In the genomic region with DNA sequence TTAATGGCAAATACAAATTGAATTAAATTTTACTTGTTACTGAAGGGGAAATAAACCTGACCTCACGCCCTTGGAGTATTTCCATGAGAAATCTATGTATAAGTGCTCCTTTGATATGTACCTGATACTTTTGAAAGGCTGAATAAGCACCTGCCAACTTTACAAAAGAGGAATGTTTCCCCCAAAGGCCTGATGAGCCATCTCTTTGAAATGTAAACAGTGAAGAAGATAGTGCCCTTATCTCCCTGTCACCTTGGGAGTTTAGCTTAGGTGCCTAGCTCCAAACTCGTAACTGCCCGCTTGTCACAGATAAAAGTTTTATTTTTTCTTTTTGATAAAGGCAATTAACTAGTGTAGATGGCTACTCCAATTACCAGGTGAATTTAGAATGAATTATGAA, we compare ENCODE assay signal across 8 cellular contexts. TPM values are rescaled to one million over a fixed set of nuclear protein-coding genes. Genes with fewer than 3 reads are reported as not detected.
A peak's percentile ranks its signal among the peaks of the same experiment; 100 is the strongest.
DNase-seq lines count a peak whose midpoint lies in the region; ATAC-seq and TF ChIP-seq lines count a peak whose summit lies in the region.

No MANE protein-coding gene starts in this region.

- TF ChIP-seq POLR2A in Peyer's patch (IDR thresholded peaks at IDR 0.05), result no peak

- H3K4me3 ChIP-seq in DND-41 (ENCODE audit: low read depth in 1 of 2, low read length in 2 of 2), result peak overlapping the region in 1 of 2 experiments; percentile 89; a peak in 2 of 4 replicates
- peak overlapping the region; percentile 80 for H3K4me3 ChIP-seq in LNCaP clone FGC (ENCODE audit: low read depth, low read length)
- peak overlapping the region; percentile 55 for H3K4me3 ChIP-seq in ectodermal cell (ENCODE audit: insufficient read depth, low read depth, low read length)
- H3K4me3 ChIP-seq in osteoblast (ENCODE audit: insufficient read depth, low read length), result no peak overlapping the region
- H3K4me3 ChIP-seq in Peyer's patch, result peak overlapping the region in 1 of 4 donors; percentile 69

- no peak overlapping the region for H3K27ac Mint-ChIP-seq in endothelial cell (ENCODE audit: unreplicated experiment)

- no peak for ATAC-seq in DND-41 (ENCODE audit: insufficient read depth, low read depth)
- ATAC-seq in HG03045 (IDR thresholded peaks at IDR 0.05; ENCODE audit: unreplicated experiment), result no peak

- no peaks in the 10 kb centered on the region for H4K20me1 ChIP-seq in DND-41 (ENCODE audit: insufficient read depth, low read length)
- H4K20me1 ChIP-seq in osteoblast (ENCODE audit: insufficient read depth, low read length), result peaks cover 3% of the 10 kb centered on the region

- peak overlapping the region; percentile 79 for H3K9ac ChIP-seq in DND-41 (ENCODE audit: low read depth, low read length)

- DNase-seq in DND-41, result no peak
- no peak for DNase-seq in LNCaP clone FGC (ENCODE audit: low read depth)
- no peak for DNase-seq in osteoblast (ENCODE audit: insufficient read length, low spot score, missing footprints)
- DNase-seq in Peyer's patch, result no peak
- no peak for DNase-seq in NK-92 (lab: John Stamatoyannopoulos, UW; ENCODE audit: unreplicated experiment)
- DNase-seq in endothelial cell (ENCODE audit: low spot score), result no peak

- no peak overlapping the region for H3K4me3 Mint-ChIP-seq in endothelial cell (ENCODE audit: unreplicated experiment)

- peak overlapping the region; percentile 19; the same call in 1 of the 2 replicates for H2AFZ ChIP-seq in DND-41 (ENCODE audit: low read depth, low read length)
- H2AFZ ChIP-seq in osteoblast (ENCODE audit: low read length), result no peak overlapping the region

- H3K9me3 ChIP-seq in DND-41 (ENCODE audit: insufficient read depth, low read length, severe bottlenecking) (no peaks in the 10 kb centered on the region), ectodermal cell (ENCODE audit: control insufficient read depth, low read length) (no peaks in the 10 kb centered on the region), osteoblast (ENCODE audit: low read depth, low read length) (no peaks in the 10 kb centered on the region), Peyer's patch (no peaks in the 10 kb centered on the region)

- no peaks in the 10 kb centered on the region for H3K9me3 Mint-ChIP-seq in endothelial cell (ENCODE audit: unreplicated experiment)

- peaks cover 11% of the 10 kb centered on the region for H3K4me1 Mint-ChIP-seq in endothelial cell (ENCODE audit: unreplicated experiment)

- H3K27me3 ChIP-seq in DND-41 (ENCODE audit: insufficient read depth, low read length, poor library complexity), result peaks cover 10% of the 10 kb centered on the region
- peaks cover 54% of the 10 kb centered on the region for H3K27me3 ChIP-seq in ectodermal cell (ENCODE audit: control insufficient read depth, insufficient read depth, low read length, poor library complexity, severe bottlenecking)
- no peaks in the 10 kb centered on the region for H3K27me3 ChIP-seq in osteoblast (ENCODE audit: insufficient read depth, low read length)
- H3K27me3 ChIP-seq in Peyer's patch, result no peaks in the 10 kb centered on the region

- no peaks in the 10 kb centered on the region for H3K36me3 Mint-ChIP-seq in endothelial cell (ENCODE audit: low read depth, unreplicated experiment)

- peaks cover 19% of the 10 kb centered on the region for H3K79me2 ChIP-seq in DND-41 (ENCODE audit: insufficient read depth, low read length)
- peaks cover 24% of the 10 kb centered on the region for H3K79me2 ChIP-seq in osteoblast (ENCODE audit: insufficient read depth, low read length)

- H3K4me1 ChIP-seq in DND-41 (ENCODE audit: insufficient read depth, low read length) (peaks cover 23% of the 10 kb centered on the region), ectodermal cell (ENCODE audit: control insufficient read depth, insufficient read depth, low read length) (peaks cover 6% of the 10 kb centered on the region), osteoblast (ENCODE audit: insufficient read depth, low read length) (peaks cover 15% of the 10 kb centered on the region), Peyer's patch (peaks cover 0 to 14% (median 0%) of the 10 kb centered on the region in 4 donors)

- H3K27ac ChIP-seq in DND-41 (ENCODE audit: low read length) (no peak overlapping the region), ectodermal cell (ENCODE audit: insufficient read depth, low read depth, low read length, poor library complexity, severe bottlenecking) (no peak overlapping the region), osteoblast (ENCODE audit: low read depth, low read length) (no peak overlapping the region), Peyer's patch (no peak overlapping the region)

- H3K36me3 ChIP-seq in DND-41 (ENCODE audit: insufficient read depth, low read length), result no peaks in the 10 kb centered on the region
- no peaks in the 10 kb centered on the region for H3K36me3 ChIP-seq in ectodermal cell (ENCODE audit: control insufficient read depth, insufficient read depth, low read length)
- H3K36me3 ChIP-seq in osteoblast (ENCODE audit: insufficient read depth, low read length), result no peaks in the 10 kb centered on the region
- no peaks in the 10 kb centered on the region for H3K36me3 ChIP-seq in Peyer's patch

- H3K4me2 ChIP-seq in DND-41 (ENCODE audit: insufficient read depth, low read length) (peak overlapping the region; percentile 96), osteoblast (ENCODE audit: insufficient read depth, low read length) (peak overlapping the region; percentile 83)

- WGBS in ectodermal cell, 2 experiments, result 16 to 19% methylated on average over 3 of the region's 3 CpGs

- H3K27me3 Mint-ChIP-seq in endothelial cell (ENCODE audit: unreplicated experiment), result peaks cover 2% of the 10 kb centered on the region

- TF ChIP-seq CTCF in DND-41 (IDR thresholded peaks at IDR 0.05; ENCODE audit: borderline replicate concordance, extremely low read depth, low read length, poor library complexity, severe bottlenecking) (no peak), LNCaP clone FGC (IDR thresholded peaks at IDR 0.05; ENCODE audit: control insufficient read depth, extremely low read depth, insufficient read depth) (no peak), osteoblast (IDR thresholded peaks at IDR 0.05; ENCODE audit: extremely low read depth, low read depth, low read length) (no peak), Peyer's patch (IDR thresholded peaks at IDR 0.05) (no peak), endothelial cell (IDR thresholded peaks at IDR 0.05; ENCODE audit: unreplicated experiment) (no peak)

RNA-seq across cellular contexts. Expression of gene ZNF343, which starts 1.1 kb away (rescaled TPM):
- 11.5 TPM for polyA plus RNA-seq in ectodermal cell (2013, experiment 1 of 4)
- polyA plus RNA-seq in ectodermal cell (2013, experiment 2 of 4), result 7.0 TPM
- polyA plus RNA-seq in ectodermal cell (2013, experiment 3 of 4), result 4.9 TPM
- polyA plus RNA-seq in ectodermal cell (2013, experiment 4 of 4), result 6.2 TPM
- total RNA-seq in osteoblast (6.9 and 12.7 TPM in 2 replicates), Peyer's patch (10 to 100 TPM in 1 of 4 donors, 1 to 10 TPM in 3; 6.3 to 13.3 (median 8.7) TPM), endothelial cell (ENCODE audit: unreplicated experiment) (13.0 TPM)

RNA-seq across cellular contexts. Expression of gene TMC2, which starts 26.6 kb away (rescaled TPM):
- not detected for polyA plus RNA-seq in ectodermal cell (2013, experiment 1 of 4)
- not detected for polyA plus RNA-seq in ectodermal cell (2013, experiment 2 of 4)
- not detected for polyA plus RNA-seq in ectodermal cell (2013, experiment 3 of 4)
- not detected for polyA plus RNA-seq in ectodermal cell (2013, experiment 4 of 4)
- not detected in 2 replicates for total RNA-seq in osteoblast
- total RNA-seq in Peyer's patch, result under 1 TPM in 1 of 4 donors, not detected in 3; 0.27 TPM
- total RNA-seq in endothelial cell (ENCODE audit: unreplicated experiment), result not detected

RNA-seq across cellular contexts. Expression of gene SNRPB, which starts 39.2 kb away (rescaled TPM):
- polyA plus RNA-seq in ectodermal cell (2013, experiment 1 of 4), result 462 TPM
- 416 TPM for polyA plus RNA-seq in ectodermal cell (2013, experiment 2 of 4)
- polyA plus RNA-seq in ectodermal cell (2013, experiment 3 of 4), result 318 TPM
- polyA plus RNA-seq in ectodermal cell (2013, experiment 4 of 4), result 333 TPM
- 99.3 and 109 TPM in 2 replicates for total RNA-seq in osteoblast
- total RNA-seq in Peyer's patch, result 100 to 1,000 TPM in 3 of 4 donors, 10 to 100 TPM in 1; 74.6 to 129 (median 114) TPM
- total RNA-seq in endothelial cell (ENCODE audit: unreplicated experiment), result 195 TPM
